ENCODE assay signal across 1 cellular context in genomic region chr7:102872460-102872859, GRCh38.
TF ChIP-seq lines count a peak whose summit lies in the region.

No MANE protein-coding gene starts in this region.

TF ChIP-seq in IMR-90, 13 proteins besides CTCF, POLR2A, EP300 and RAD21 (continued from another document):
- 0 out of 2 replicates have a peak, but pooled peaks have one; percentile 24 for TF ChIP-seq MAFK (IDR thresholded peaks at IDR 0.05; ENCODE audit: low read depth, low read length)
